Comparison of ENCODE assay signal across 9 cellular contexts in the genomic region with DNA sequence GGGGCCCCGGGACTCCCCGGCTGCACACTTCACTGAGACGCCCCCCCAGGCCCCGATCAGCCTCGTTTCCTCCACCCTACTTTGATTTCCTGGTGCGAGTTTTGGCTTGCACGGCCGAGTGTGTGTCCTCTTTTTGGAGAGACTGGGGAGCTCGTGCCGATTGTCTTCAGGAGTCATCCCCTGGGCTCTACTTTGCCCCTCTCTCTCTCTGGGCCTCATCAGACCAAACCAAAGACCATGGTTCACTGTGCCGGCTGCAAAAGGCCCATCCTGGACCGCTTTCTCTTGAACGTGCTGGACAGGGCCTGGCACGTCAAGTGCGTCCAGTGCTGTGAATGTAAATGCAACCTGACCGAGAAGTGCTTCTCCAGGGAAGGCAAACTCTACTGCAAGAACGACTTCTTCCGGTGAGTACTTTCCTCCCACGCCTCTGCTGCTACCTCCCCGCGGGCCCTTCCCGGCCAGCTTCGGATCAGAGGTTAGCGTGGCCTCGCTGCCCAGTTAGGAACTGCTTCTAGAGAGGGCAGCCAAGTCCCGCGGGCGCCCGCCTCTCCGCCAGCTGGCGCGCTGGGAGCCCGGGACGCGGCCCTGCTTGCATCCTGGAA. TPM values are rescaled to one million over a fixed set of nuclear protein-coding genes. Genes with fewer than 3 reads are reported as not detected.
DNase-seq lines count a peak whose midpoint lies in the region; TF ChIP-seq lines count a peak whose summit lies in the region.
"Had no signal": no experiment of that assay in that cellular context is flagged by ENCODE, and none has a peak within 500 bp of the region (broad histone marks: within the 10 kb centered on the region; RNA-seq: fewer than 3 reads in every experiment).

No MANE protein-coding gene starts in this region.

- H3K27ac ChIP-seq in effector memory CD4-positive, alpha-beta T cell (ENCODE audit: insufficient read depth, low read length, poor library complexity, severe bottlenecking), result no peak overlapping the region
- no peak overlapping the region for H3K27ac ChIP-seq in osteoblast (ENCODE audit: low read depth, low read length)

- no peaks in the 10 kb centered on the region for H3K9me3 ChIP-seq in effector memory CD4-positive, alpha-beta T cell (ENCODE audit: control insufficient read depth, low read length)
- H3K9me3 ChIP-seq in osteoblast (ENCODE audit: low read depth, low read length), result no peaks in the 10 kb centered on the region

- peaks cover 11% of the 10 kb centered on the region for H4K20me1 ChIP-seq in osteoblast (ENCODE audit: insufficient read depth, low read length)

- H2AFZ ChIP-seq in osteoblast (ENCODE audit: low read length), result no peak overlapping the region

- peak; percentile 30 for DNase-seq in NCI-H1105 treated with DMSO at 0.1 percent for 48 hours (lab: John Stamatoyannopoulos, UW)
- no peak for DNase-seq in NCI-H1105 (lab: John Stamatoyannopoulos, UW)
- no peak for DNase-seq in effector memory CD4-positive, alpha-beta T cell
- DNase-seq in osteoblast (ENCODE audit: insufficient read length, low spot score, missing footprints), result peak; percentile 95
- no peak for DNase-seq in C1 segment of cervical spinal cord (lab: John Stamatoyannopoulos, UW)
- DNase-seq in activated gamma-delta T cell (lab: John Stamatoyannopoulos, UW), result no peak
- DNase-seq in effector CD4-positive, alpha-beta T cell, result no peak
- DNase-seq: SIG-M5 had no signal

- no peaks in the 10 kb centered on the region for H3K79me2 ChIP-seq in osteoblast (ENCODE audit: insufficient read depth, low read length)

- H3K4me2 ChIP-seq in osteoblast (ENCODE audit: insufficient read depth, low read length), result no peak overlapping the region

- peaks cover 80% of the 10 kb centered on the region for H3K4me1 ChIP-seq in effector memory CD4-positive, alpha-beta T cell (ENCODE audit: control insufficient read depth, insufficient read depth, low read length, poor library complexity, severe bottlenecking)
- H3K4me1 ChIP-seq in osteoblast (ENCODE audit: insufficient read depth, low read length), result no peaks in the 10 kb centered on the region

- no peaks in the 10 kb centered on the region for H3K36me3 ChIP-seq in effector memory CD4-positive, alpha-beta T cell (ENCODE audit: control insufficient read depth, insufficient read depth, low read length)
- no peaks in the 10 kb centered on the region for H3K36me3 ChIP-seq in osteoblast (ENCODE audit: insufficient read depth, low read length)

- TF ChIP-seq CTCF in osteoblast (IDR thresholded peaks at IDR 0.05; ENCODE audit: extremely low read depth, low read depth, low read length), result no peak

- peaks cover 98% of the 10 kb centered on the region for H3K27me3 ChIP-seq in effector memory CD4-positive, alpha-beta T cell (replicated peaks; ENCODE audit: control insufficient read depth, insufficient read depth, low read length, poor library complexity, severe bottlenecking)
- H3K27me3 ChIP-seq in osteoblast (ENCODE audit: insufficient read depth, low read length), result peaks cover 99% of the 10 kb centered on the region

- peak overlapping the region; percentile 33 for H3K4me3 ChIP-seq in effector memory CD4-positive, alpha-beta T cell (ENCODE audit: insufficient read depth, low read depth, low read length, poor library complexity, severe bottlenecking)
- no peak overlapping the region for H3K4me3 ChIP-seq in osteoblast (ENCODE audit: insufficient read depth, low read length)

TF ChIP-seq in PFSK-1, 5 proteins besides CTCF, POLR2A, EP300 and RAD21:
- TF ChIP-seq POLR2AphosphoS5 (IDR thresholded peaks at IDR 0.05; ENCODE audit: low read depth, low read length) (no peak), SIN3A (IDR thresholded peaks at IDR 0.05; ENCODE audit: borderline replicate concordance, insufficient read depth, low read length) (no peak), TAF1 (IDR thresholded peaks at IDR 0.05; ENCODE audit: borderline replicate concordance, insufficient read depth, low read length) (no peak), FOXP2 (optimal IDR thresholded peaks at IDR 0.05; ENCODE audit: borderline replicate concordance, extremely low read depth, extremely low read length, insufficient read depth) (no peak)
- TF ChIP-seq, protein P1, sequence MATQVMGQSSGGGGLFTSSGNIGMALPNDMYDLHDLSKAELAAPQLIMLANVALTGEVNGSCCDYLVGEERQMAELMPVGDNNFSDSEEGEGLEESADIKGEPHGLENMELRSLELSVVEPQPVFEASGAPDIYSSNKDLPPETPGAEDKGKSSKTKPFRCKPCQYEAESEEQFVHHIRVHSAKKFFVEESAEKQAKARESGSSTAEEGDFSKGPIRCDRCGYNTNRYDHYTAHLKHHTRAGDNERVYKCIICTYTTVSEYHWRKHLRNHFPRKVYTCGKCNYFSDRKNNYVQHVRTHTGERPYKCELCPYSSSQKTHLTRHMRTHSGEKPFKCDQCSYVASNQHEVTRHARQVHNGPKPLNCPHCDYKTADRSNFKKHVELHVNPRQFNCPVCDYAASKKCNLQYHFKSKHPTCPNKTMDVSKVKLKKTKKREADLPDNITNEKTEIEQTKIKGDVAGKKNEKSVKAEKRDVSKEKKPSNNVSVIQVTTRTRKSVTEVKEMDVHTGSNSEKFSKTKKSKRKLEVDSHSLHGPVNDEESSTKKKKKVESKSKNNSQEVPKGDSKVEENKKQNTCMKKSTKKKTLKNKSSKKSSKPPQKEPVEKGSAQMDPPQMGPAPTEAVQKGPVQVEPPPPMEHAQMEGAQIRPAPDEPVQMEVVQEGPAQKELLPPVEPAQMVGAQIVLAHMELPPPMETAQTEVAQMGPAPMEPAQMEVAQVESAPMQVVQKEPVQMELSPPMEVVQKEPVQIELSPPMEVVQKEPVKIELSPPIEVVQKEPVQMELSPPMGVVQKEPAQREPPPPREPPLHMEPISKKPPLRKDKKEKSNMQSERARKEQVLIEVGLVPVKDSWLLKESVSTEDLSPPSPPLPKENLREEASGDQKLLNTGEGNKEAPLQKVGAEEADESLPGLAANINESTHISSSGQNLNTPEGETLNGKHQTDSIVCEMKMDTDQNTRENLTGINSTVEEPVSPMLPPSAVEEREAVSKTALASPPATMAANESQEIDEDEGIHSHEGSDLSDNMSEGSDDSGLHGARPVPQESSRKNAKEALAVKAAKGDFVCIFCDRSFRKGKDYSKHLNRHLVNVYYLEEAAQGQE (IDR thresholded peaks at IDR 0.05; ENCODE audit: insufficient read depth in 1 of 2, low read depth in 2 of 2, low read length in 2 of 2), result peak; percentile 85 to 91
TF ChIP-seq in PFSK-1: peak in this region for 1.

RNA-seq across cellular contexts. Expression of gene LHX1, which starts 0.8 kb away (rescaled TPM):
- polyA plus RNA-seq in PFSK-1 (2012; ENCODE audit: insufficient read length, low read depth), result not detected
- not detected in 2 replicates for total RNA-seq in osteoblast

RNA-seq across cellular contexts. Expression of gene AATF, which starts 10.7 kb away (rescaled TPM):
- 184 TPM for polyA plus RNA-seq in PFSK-1 (2012; ENCODE audit: insufficient read length, low read depth)
- total RNA-seq in osteoblast, result 22.4 and 24.2 TPM in 2 replicates

Comparison
In these comparisons a context has a peak if more than half of its experiments do, and no peak if none do; other contexts are left out.
1. DNase-seq: peak in NCI-H1105 treated with DMSO at 0.1 percent for 48 hours (single experiment) and osteoblast (single experiment); none in NCI-H1105 (single experiment), effector memory CD4-positive, alpha-beta T cell (0 of 3), C1 segment of cervical spinal cord (0 of 14), activated gamma-delta T cell (single experiment) and effector CD4-positive, alpha-beta T cell (single experiment).